ENCODE assay signal across 8 cellular contexts in genomic region chr2:64987963-64988419, GRCh38. TPM values are rescaled to one million over a fixed set of nuclear protein-coding genes. Genes with fewer than 3 reads are reported as not detected.
DNase-seq lines count a peak whose midpoint lies in the region; ATAC-seq and TF ChIP-seq lines count a peak whose summit lies in the region.

No MANE protein-coding gene starts in this region.

- H3K27ac ChIP-seq in H9 (ENCODE audit: insufficient read length, low read depth, low read length) = no peak overlapping the region
- H3K27ac ChIP-seq in right cardiac atrium (ENCODE audit: low read length) = peak overlapping the region; percentile 94
- H3K27ac ChIP-seq in smooth muscle cell (ENCODE audit: low read depth) = peak overlapping the region; percentile 98

- H2BK12ac ChIP-seq in H9 (ENCODE audit: insufficient read length, low read depth, low read length) = no peak overlapping the region

- intact Hi-C loops in right cardiac atrium (cut with DNase I) = no loop called here

- no peaks in the 10 kb centered on the region for H3K4me1 ChIP-seq in H9 (ENCODE audit: insufficient read depth, low read length)
- no peaks in the 10 kb centered on the region for H3K4me1 ChIP-seq in right cardiac atrium (ENCODE audit: control insufficient read depth, insufficient read depth, low read length)
- H3K4me1 ChIP-seq in smooth muscle cell (ENCODE audit: low read depth) = peaks cover 13% of the 10 kb centered on the region

- H3K14ac ChIP-seq in H9 (ENCODE audit: insufficient read depth, low read length) = 0 out of 2 replicates have a peak overlapping the region, but pooled peaks have one; percentile 78

- H4K91ac ChIP-seq in H9 (ENCODE audit: insufficient read length, low read depth, low read length) = no peak overlapping the region

- H3K4me1 Mint-ChIP-seq in H9 = peaks cover 16% of the 10 kb centered on the region in 2 experiments
- peaks cover 63% of the 10 kb centered on the region for H3K4me1 Mint-ChIP-seq in activated CD8-positive, alpha-beta T cell treated with anti-CD3 and anti-CD28 coated beads, Interleukin-2, amount 10 ng/mL, durations not matched to agents 7 days and 5 days (ENCODE audit: low read depth)

- H3K36me3 ChIP-seq in smooth muscle cell (ENCODE audit: low read depth) = no peaks in the 10 kb centered on the region

- H3K36me3 Mint-ChIP-seq in H9 (ENCODE audit: insufficient read depth in 1 of 3, low read depth in 3 of 3) = peaks cover 0 to 2% (median 0%) of the 10 kb centered on the region in 3 experiments; a peak in 2 of 7 replicates
- H3K36me3 Mint-ChIP-seq in activated CD8-positive, alpha-beta T cell treated with anti-CD3 and anti-CD28 coated beads, Interleukin-2, amount 10 ng/mL, durations not matched to agents 7 days and 5 days (ENCODE audit: low read depth) = peaks cover 37% of the 10 kb centered on the region

- no peak overlapping the region for H2BK20ac ChIP-seq in H9 (ENCODE audit: low read depth, low read length, poor library complexity, severe bottlenecking)

- no peaks in the 10 kb centered on the region for H3K9me3 ChIP-seq in H9 (ENCODE audit: control insufficient read depth, low read depth, low read length)
- no peaks in the 10 kb centered on the region for H3K9me3 ChIP-seq in right cardiac atrium (ENCODE audit: control insufficient read depth, low read length)
- H3K9me3 ChIP-seq in smooth muscle cell (replicated peaks; ENCODE audit: low read depth) = no peaks in the 10 kb centered on the region

- H2AK5ac ChIP-seq in H9 (ENCODE audit: insufficient read length, low read length) = no peak overlapping the region

- DNase-seq in AG04449 (ENCODE audit: low read depth, low spot score) = no peak
- DNase-seq in H9 = no peak
- no peak for DNase-seq in activated CD8-positive, alpha-beta T cell treated with anti-CD3 and anti-CD28 coated beads, Interleukin-2, amount 10 ng/mL, durations not matched to agents 7 days and 5 days
- no peak for DNase-seq in right cardiac atrium
- DNase-seq in smooth muscle cell (lab: John Stamatoyannopoulos, UW; ENCODE audit: unreplicated experiment) = no peak
- DNase-seq in putamen (ENCODE audit: low spot score) = no peak
- DNase-seq in NCI-H524 treated with DMSO at 0.1 percent for 48 hours (lab: John Stamatoyannopoulos, UW) = no peak

- POLR2A ChIA-PET in AG04449 (lab: Yijun Ruan, JAX) = interaction anchor here (1.0 to 1.4 kb wide), 6 partner anchors 9 to 344 kb away, joined by 3 to 5 read pairs (median 4); partner anchors contain the start of gene CEP68
- POLR2A ChIA-PET in activated CD8-positive, alpha-beta T cell treated with anti-CD3 and anti-CD28 coated beads, Interleukin-2, amount 10 ng/mL, durations not matched to agents 7 days and 5 days (lab: Charles Lee) = interaction anchor here (1.0 to 4.7 kb wide), 7 partner anchors 9 to 70 kb away, joined by 3 to 41 read pairs (median 5); no protein-coding TSS in a partner anchor

- H3K27me3 Mint-ChIP-seq in H9 (ENCODE audit: low read depth) = peaks cover 72% of the 10 kb centered on the region
- H3K27me3 Mint-ChIP-seq in activated CD8-positive, alpha-beta T cell treated with anti-CD3 and anti-CD28 coated beads, Interleukin-2, amount 10 ng/mL, durations not matched to agents 7 days and 5 days (ENCODE audit: low read depth) = peaks cover 14% of the 10 kb centered on the region

- CTCF ChIA-PET in AG04449 (lab: Yijun Ruan, JAX) = interaction anchor here (0.6 to 2.5 kb wide), 9 partner anchors 8 to 401 kb away, joined by 3 to 8 read pairs (median 4); no protein-coding TSS in a partner anchor
- CTCF ChIA-PET in activated CD8-positive, alpha-beta T cell treated with anti-CD3 and anti-CD28 coated beads, Interleukin-2, amount 10 ng/mL, durations not matched to agents 7 days and 5 days (lab: Charles Lee) = interaction anchor here (0.6 to 10.0 kb wide), 7 partner anchors 9 to 73 kb away, joined by 3 to 104 read pairs (median 5); no protein-coding TSS in a partner anchor

- no peak overlapping the region for H3K27ac Mint-ChIP-seq in H9
- H3K27ac Mint-ChIP-seq in activated CD8-positive, alpha-beta T cell treated with anti-CD3 and anti-CD28 coated beads, Interleukin-2, amount 10 ng/mL, durations not matched to agents 7 days and 5 days = peak overlapping the region; percentile 76

- H3K23me2 ChIP-seq in H9 (ENCODE audit: insufficient read length, low read depth, low read length, poor library complexity, severe bottlenecking) = peaks cover 13% of the 10 kb centered on the region

- H3K9ac ChIP-seq in H9 (ENCODE audit: extremely low read depth, insufficient read length, low read length) = peak overlapping the region; percentile 43
- peak overlapping the region; percentile 97 for H3K9ac ChIP-seq in smooth muscle cell (ENCODE audit: low read depth)

- H3K79me1 ChIP-seq in H9 (ENCODE audit: insufficient read depth, low read depth, low read length, poor library complexity, severe bottlenecking) = no peaks in the 10 kb centered on the region

- H3K4me3 ChIP-seq in AG04449 (ENCODE audit: low read depth, low read length) (peak overlapping the region; percentile 71), right cardiac atrium (ENCODE audit: low read length) (peak overlapping the region; percentile 61), smooth muscle cell (peak overlapping the region; percentile 69)

- peak overlapping the region; percentile 53 for H3K4me2 ChIP-seq in H9 (ENCODE audit: insufficient read depth, insufficient read length, low read length)
- H3K4me2 ChIP-seq in smooth muscle cell = peak overlapping the region; percentile 91

- no peaks in the 10 kb centered on the region for H3F3A ChIP-seq in smooth muscle cell (ENCODE audit: low read depth)

- no peak overlapping the region for H3K23ac ChIP-seq in H9 (ENCODE audit: insufficient read length, low read depth, low read length)

- TF ChIP-seq CTCF in AG04449 (IDR thresholded peaks at IDR 0.05; ENCODE audit: insufficient read depth, low read length, missing control alignments) (no peak), H9 (conservative IDR thresholded peaks at IDR 0.05) (no peak), smooth muscle cell (IDR thresholded peaks at IDR 0.05; ENCODE audit: borderline replicate concordance, insufficient read depth, poor library complexity, severe bottlenecking) (no peak)

- H3K56ac ChIP-seq in H9 (ENCODE audit: insufficient read length, low read depth, low read length) = no peak overlapping the region

- no peak overlapping the region for H3K18ac ChIP-seq in H9 (ENCODE audit: insufficient read length, low read depth, low read length)

- no peak overlapping the region for H4K8ac ChIP-seq in H9 (replicated peaks; ENCODE audit: insufficient read length, low read depth, low read length)

- H2AFZ ChIP-seq in H9 (ENCODE audit: low read length) (no peak overlapping the region), smooth muscle cell (ENCODE audit: low read depth) (peak overlapping the region; percentile 36)

- no peak overlapping the region for H3T11ph ChIP-seq in H9 (ENCODE audit: low read length)

- H3K4ac ChIP-seq in H9 (ENCODE audit: low read depth, low read length) = no peak overlapping the region

- H3K79me2 ChIP-seq in H9 (ENCODE audit: insufficient read depth, low read length) (no peaks in the 10 kb centered on the region), smooth muscle cell (ENCODE audit: low read depth) (peaks cover 16% of the 10 kb centered on the region)

- H2BK5ac ChIP-seq in H9 (ENCODE audit: insufficient read length, low read length) = no peak overlapping the region

- H3K27me3 ChIP-seq in H9 (ENCODE audit: insufficient read depth, low read length) (peaks cover 26% of the 10 kb centered on the region; the same call in 1 of the 2 replicates), right cardiac atrium (ENCODE audit: control insufficient read depth, insufficient read depth) (no peaks in the 10 kb centered on the region), smooth muscle cell (ENCODE audit: low read depth) (no peaks in the 10 kb centered on the region)

- no CpG with 5 or more reads among the region's 12 CpGs for WGBS in H9 (ENCODE audit: extremely low coverage, insufficient read length, low lambda C conversion rate)
- 6% methylated on average over 12 of the region's 12 CpGs for WGBS in right cardiac atrium
- 11% methylated on average over 12 of the region's 12 CpGs for WGBS in smooth muscle cell (ENCODE audit: low lambda C conversion rate)

- H3K9me3 Mint-ChIP-seq in H9 = no peaks in the 10 kb centered on the region; a peak in 1 of 5 replicates
- H3K9me3 Mint-ChIP-seq in activated CD8-positive, alpha-beta T cell treated with anti-CD3 and anti-CD28 coated beads, Interleukin-2, amount 10 ng/mL, durations not matched to agents 7 days and 5 days (ENCODE audit: insufficient read depth) = no peaks in the 10 kb centered on the region

- no peak overlapping the region for H4K5ac ChIP-seq in H9 (ENCODE audit: insufficient read length, low read depth, low read length)

- H4K20me1 ChIP-seq in H9 (ENCODE audit: control insufficient read depth, insufficient read depth, insufficient read length) = no peaks in the 10 kb centered on the region
- H4K20me1 ChIP-seq in smooth muscle cell (ENCODE audit: low read depth) = peaks cover 26% of the 10 kb centered on the region

- ATAC-seq in activated CD8-positive, alpha-beta T cell treated with anti-CD3 and anti-CD28 coated beads, Interleukin-2, amount 10 ng/mL, durations not matched to agents 7 days and 5 days = no peak
- ATAC-seq in right cardiac atrium (no peak), GM21737 (IDR thresholded peaks at IDR 0.05; ENCODE audit: unreplicated experiment) (no peak)

- H3K4me3 Mint-ChIP-seq in H9 = peak overlapping the region; percentile 55 to 81
- peak overlapping the region; percentile 74 for H3K4me3 Mint-ChIP-seq in activated CD8-positive, alpha-beta T cell treated with anti-CD3 and anti-CD28 coated beads, Interleukin-2, amount 10 ng/mL, durations not matched to agents 7 days and 5 days

- no peak overlapping the region for H2BK15ac ChIP-seq in H9 (ENCODE audit: low read depth, low read length)

- H2BK120ac ChIP-seq in H9 (ENCODE audit: low read depth, low read length, poor library complexity, severe bottlenecking) = no peak overlapping the region

RNA-seq across cellular contexts. Expression of gene SLC1A4, which starts 1.2 kb away (rescaled TPM):
- total RNA-seq in H9 (2021) (1.1 and 1.9 TPM in 2 replicates), right cardiac atrium (1 to 10 TPM; 3.6 to 5.6 (median 4.3) TPM), smooth muscle cell (11.9 and 14.2 TPM in 2 replicates)
- total RNA-seq in activated CD8-positive, alpha-beta T cell treated with anti-CD3 and anti-CD28 coated beads, Interleukin-2, amount 10 ng/mL, durations not matched to agents 7 days and 5 days = 10 to 100 TPM; 48.8 to 50.1 TPM
- polyA plus RNA-seq in right cardiac atrium (1.2 TPM), smooth muscle cell (13.8 and 16.9 TPM in 2 replicates)
